In genomic region chr10:79221110-79222051, GRCh38 we compare ENCODE assay signal across 10 cellular contexts.
DNase-seq lines count a peak whose midpoint lies in the region; ATAC-seq and TF ChIP-seq lines count a peak whose summit lies in the region.
"Had no signal": no experiment of that assay in that cellular context is flagged by ENCODE, and none has a peak within 500 bp of the region (broad histone marks: within the 10 kb centered on the region; RNA-seq: fewer than 3 reads in every experiment).

No MANE protein-coding gene starts in this region.

- no peak for TF ChIP-seq CTCF in retinal pigment epithelial cell (conservative IDR thresholded peaks at IDR 0.05; ENCODE audit: low read depth, low read length)

- H3K4me3 ChIP-seq in HUES48 (ENCODE audit: low read depth, low read length) (no peak overlapping the region), iPS-20b (ENCODE audit: low read length) (no peak overlapping the region), retinal pigment epithelial cell (ENCODE audit: low read length) (no peak overlapping the region)

- no peak for ATAC-seq in GM21447 (IDR thresholded peaks at IDR 0.05; ENCODE audit: unreplicated experiment)

- H3K4me1 ChIP-seq in HUES48 (ENCODE audit: control insufficient read depth, insufficient read depth, low read length) (peaks cover 25% of the 10 kb centered on the region), iPS-20b (ENCODE audit: insufficient read depth, low read length) (peaks cover 28% of the 10 kb centered on the region)

- H3K9me3 ChIP-seq in HUES48 (ENCODE audit: control insufficient read depth, insufficient read depth, low read length) (no peaks in the 10 kb centered on the region), iPS-20b (ENCODE audit: insufficient read depth, low read depth, low read length) (no peaks in the 10 kb centered on the region)

- H3K27me3 ChIP-seq in HUES48 (ENCODE audit: control insufficient read depth, insufficient read depth, low read length), result no peaks in the 10 kb centered on the region
- no peaks in the 10 kb centered on the region for H3K27me3 ChIP-seq in iPS-20b (ENCODE audit: insufficient read depth, low read length)

- peak overlapping the region; percentile 59 for H3K9ac ChIP-seq in HUES48 (ENCODE audit: low read depth, low read length)
- H3K9ac ChIP-seq in iPS-20b (ENCODE audit: low read depth, low read length), result peak overlapping the region; percentile 64; the same call in 1 of the 2 replicates

- no peak overlapping the region for H3K27ac ChIP-seq in HUES48 (ENCODE audit: low read depth, low read length)
- peak overlapping the region; percentile 60 for H3K27ac ChIP-seq in caudate nucleus (ENCODE audit: low read depth, low read length)
- no peak overlapping the region for H3K27ac ChIP-seq in iPS-20b (ENCODE audit: low read length)

- peak in 29 of 61 donors; percentile 20 to 88 (median 52) for DNase-seq in caudate nucleus (lab: John Stamatoyannopoulos, UW)
- peak; percentile 78 for DNase-seq in retinal pigment epithelial cell (ENCODE audit: low read depth)
- no peak for DNase-seq in NCI-H128 (lab: John Stamatoyannopoulos, UW; ENCODE audit: unreplicated experiment)
- no peak for DNase-seq in amniotic stem cell (lab: John Stamatoyannopoulos, UW)
- no peak for DNase-seq in NOMO-1 treated with dmso at 0.1 percent for 144 hours (lab: John Stamatoyannopoulos, UW; ENCODE audit: unreplicated experiment)
- DNase-seq: GDM1, SIG-M5 had no signal

- peaks cover 18% of the 10 kb centered on the region for H3K36me3 ChIP-seq in HUES48 (ENCODE audit: control insufficient read depth, insufficient read depth, low read length)
- peaks cover 26% of the 10 kb centered on the region for H3K36me3 ChIP-seq in iPS-20b (ENCODE audit: insufficient read depth, low read depth, low read length)
